ENCODE assay signal across 1 cellular context in the genomic region with DNA sequence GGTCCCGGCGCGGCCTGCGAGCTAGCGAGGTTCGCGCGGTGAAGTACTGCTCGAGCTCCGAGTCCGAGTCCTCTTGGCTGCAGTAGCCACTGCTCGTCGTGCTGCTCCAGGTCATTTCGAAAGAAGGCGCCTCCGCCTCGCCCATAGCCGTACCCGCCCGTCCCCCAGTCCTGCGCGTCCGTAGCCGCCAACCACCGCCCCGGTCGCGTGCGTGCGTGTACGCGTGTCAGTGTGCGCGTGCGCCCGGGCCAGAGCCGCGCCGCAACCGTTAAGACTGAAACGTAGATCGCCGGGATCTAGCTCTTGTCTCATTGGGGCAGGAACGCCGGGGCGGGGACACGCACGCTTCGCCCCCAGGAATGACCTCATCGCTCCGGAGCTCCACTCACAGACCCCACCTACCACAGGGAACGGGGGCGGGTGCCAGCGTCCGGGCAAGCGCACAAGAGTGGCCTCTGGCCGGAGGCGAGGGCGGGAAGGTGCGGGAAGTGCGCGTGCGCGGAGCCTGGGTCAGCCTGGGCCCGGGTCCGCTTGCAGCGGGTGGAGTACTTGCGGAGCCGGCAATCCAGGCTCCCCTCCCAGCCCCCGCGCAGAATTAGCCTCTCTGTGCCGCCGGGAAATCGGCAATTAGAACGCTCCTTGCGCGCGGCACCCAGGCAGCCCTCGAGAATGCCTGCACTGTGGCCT.
TF ChIP-seq lines count a peak whose summit lies in the region.

No MANE protein-coding gene starts in this region.

TF ChIP-seq in HepG2, 621 proteins besides CTCF, POLR2A, EP300 and RAD21 (continued from another document and continues in another):
- TF ChIP-seq, protein P1, sequence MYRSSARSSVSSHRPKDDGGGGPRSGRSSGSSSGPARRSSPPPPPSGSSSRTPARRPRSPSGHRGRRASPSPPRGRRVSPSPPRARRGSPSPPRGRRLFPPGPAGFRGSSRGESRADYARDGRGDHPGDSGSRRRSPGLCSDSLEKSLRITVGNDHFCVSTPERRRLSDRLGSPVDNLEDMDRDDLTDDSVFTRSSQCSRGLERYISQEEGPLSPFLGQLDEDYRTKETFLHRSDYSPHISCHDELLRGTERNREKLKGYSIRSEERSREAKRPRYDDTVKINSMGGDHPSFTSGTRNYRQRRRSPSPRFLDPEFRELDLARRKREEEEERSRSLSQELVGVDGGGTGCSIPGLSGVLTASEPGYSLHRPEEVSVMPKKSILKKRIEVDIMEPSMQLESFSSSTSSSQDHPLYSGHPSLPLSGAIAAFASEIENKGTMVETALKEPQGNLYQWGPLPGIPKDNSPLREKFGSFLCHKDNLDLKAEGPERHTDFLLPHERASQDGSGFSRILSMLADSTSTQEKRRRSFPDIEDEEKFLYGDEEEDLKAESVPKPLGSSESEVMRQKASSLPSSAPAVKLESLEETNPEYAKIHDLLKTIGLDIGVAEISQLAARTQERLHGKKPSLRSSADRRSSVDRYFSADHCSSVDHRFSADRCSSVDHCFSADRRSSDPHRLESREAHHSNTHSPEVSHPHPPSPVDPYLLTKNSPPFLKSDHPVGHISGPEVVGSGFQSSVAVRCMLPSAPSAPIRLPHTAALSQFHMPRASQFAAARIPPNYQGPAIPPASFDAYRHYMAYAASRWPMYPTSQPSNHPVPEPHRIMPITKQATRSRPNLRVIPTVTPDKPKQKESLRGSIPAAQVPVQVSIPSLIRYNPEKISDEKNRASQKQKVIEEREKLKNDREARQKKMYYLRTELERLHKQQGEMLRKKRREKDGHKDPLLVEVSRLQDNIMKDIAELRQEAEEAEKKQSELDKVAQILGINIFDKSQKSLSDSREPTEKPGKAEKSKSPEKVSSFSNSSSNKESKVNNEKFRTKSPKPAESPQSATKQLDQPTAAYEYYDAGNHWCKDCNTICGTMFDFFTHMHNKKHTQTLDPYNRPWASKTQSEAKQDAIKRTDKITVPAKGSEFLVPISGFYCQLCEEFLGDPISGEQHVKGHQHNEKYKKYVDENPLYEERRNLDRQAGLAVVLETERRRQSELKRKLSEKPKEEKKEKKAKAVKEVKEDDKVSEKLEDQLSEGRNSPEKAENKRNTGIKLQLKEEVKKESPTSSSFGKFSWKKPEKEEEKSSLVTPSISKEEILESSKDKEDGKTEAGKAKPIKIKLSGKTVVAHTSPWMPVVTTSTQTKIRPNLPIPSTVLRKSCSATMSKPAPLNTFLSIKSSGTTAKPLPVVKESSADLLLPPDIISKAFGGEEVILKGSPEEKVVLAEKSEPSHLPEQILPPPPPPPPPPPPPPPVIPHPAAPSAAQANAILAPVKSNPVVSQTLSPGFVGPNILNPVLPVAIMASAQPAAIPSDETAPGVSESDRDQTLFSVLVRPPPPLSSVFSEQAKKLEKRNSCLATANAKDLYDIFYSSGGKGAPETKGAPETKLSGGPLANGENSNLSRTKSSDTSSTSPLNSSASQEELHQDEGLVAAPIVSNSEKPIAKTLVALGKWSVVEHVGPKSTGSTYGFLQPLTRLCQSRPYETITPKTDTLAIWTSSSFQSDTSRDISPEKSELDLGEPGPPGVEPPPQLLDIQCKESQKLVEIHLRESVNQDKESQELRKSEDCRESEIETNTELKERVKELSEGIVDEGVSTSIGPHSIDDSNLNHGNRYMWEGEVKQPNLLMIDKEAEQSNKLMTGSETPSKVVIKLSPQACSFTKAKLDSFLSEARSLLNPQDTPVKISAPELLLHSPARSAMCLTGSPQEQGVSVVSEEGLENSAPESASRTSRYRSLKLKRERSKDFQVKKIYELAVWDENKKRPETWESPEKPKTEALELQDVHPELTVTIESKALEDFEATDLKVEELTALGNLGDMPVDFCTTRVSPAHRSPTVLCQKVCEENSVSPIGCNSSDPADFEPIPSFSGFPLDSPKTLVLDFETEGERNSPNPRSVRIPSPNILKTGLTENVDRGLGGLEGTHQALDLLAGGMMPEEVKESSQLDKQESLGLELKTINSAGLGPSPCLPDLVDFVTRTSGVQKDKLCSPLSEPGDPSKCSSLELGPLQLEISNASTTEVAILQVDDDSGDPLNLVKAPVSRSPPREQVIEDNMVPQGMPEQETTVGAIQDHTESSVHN (CRISPR knock-in tag; IDR thresholded peaks at IDR 0.05) = no peak
- TF ChIP-seq, protein P2, sequence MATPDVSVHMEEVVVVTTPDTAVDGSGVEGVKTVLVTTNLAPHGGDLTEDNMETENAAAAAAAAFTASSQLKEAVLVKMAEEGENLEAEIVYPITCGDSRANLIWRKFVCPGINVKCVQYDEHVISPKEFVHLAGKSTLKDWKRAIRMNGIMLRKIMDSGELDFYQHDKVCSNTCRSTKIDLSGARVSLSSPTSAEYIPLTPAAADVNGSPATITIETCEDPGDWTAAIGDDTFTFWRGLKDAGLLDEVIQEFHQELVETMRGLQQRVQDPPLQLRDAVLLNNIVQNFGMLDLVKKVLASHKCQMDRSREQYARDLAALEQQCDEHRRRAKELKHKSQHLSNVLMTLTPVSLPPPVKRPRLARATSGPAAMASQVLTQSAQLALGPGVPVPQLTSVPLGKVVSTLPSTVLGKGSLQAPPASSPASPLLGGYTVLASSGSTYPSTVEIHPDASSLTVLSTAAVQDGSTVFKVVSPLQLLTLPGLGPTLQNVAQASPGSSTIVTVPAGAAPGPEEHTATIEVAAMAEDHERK (CRISPR knock-in tag; IDR thresholded peaks at IDR 0.05; ENCODE audit: low read depth) = peak; percentile 86
- TF ChIP-seq SRY (CRISPR knock-in tag; IDR thresholded peaks at IDR 0.05) (peak; percentile 91; the same call in 1 of the 2 replicates), ZNF235 (CRISPR knock-in tag; IDR thresholded peaks at IDR 0.05; ENCODE audit: borderline replicate concordance) (peak; percentile 94; the same call in 1 of the 2 replicates), ZNF569 (CRISPR knock-in tag; IDR thresholded peaks at IDR 0.05; ENCODE audit: borderline replicate concordance) (peak; percentile 81; the same call in 1 of the 2 replicates), SAP130 (CRISPR knock-in tag; IDR thresholded peaks at IDR 0.05; ENCODE audit: low read depth) (peak; percentile 97), MEIS1 (CRISPR knock-in tag; IDR thresholded peaks at IDR 0.05; ENCODE audit: borderline replicate concordance) (peak; percentile 88; the same call in 1 of the 2 replicates), GATAD1 (CRISPR knock-in tag; IDR thresholded peaks at IDR 0.05) (peak; percentile 86), ZNF251 (CRISPR knock-in tag; IDR thresholded peaks at IDR 0.05) (no peak), MTF2 (CRISPR knock-in tag; IDR thresholded peaks at IDR 0.05; ENCODE audit: borderline replicate concordance) (0 out of 2 replicates have a peak, but pooled peaks have one; percentile 62), ESRRA (CRISPR knock-in tag; IDR thresholded peaks at IDR 0.05; ENCODE audit: low read depth) (peak; percentile 21; the same call in 1 of the 2 replicates), ZSCAN20 (CRISPR knock-in tag; IDR thresholded peaks at IDR 0.05; ENCODE audit: borderline replicate concordance) (0 out of 2 replicates have a peak, but pooled peaks have one; percentile 33), KDM6A (CRISPR knock-in tag; IDR thresholded peaks at IDR 0.05; ENCODE audit: low read depth) (no peak), IKZF4 (CRISPR knock-in tag; IDR thresholded peaks at IDR 0.05; ENCODE audit: borderline replicate concordance, low read depth, not compliant biosample characterization) (no peak), ERF (CRISPR knock-in tag; IDR thresholded peaks at IDR 0.05) (peak; percentile 65; the same call in 1 of the 2 replicates), ZNF790 (CRISPR knock-in tag; IDR thresholded peaks at IDR 0.05; ENCODE audit: borderline replicate concordance) (peak; percentile 39; the same call in 1 of the 2 replicates), ZBTB20 (CRISPR knock-in tag; IDR thresholded peaks at IDR 0.05; ENCODE audit: borderline replicate concordance, low read depth) (peak; percentile 20; the same call in 1 of the 2 replicates), ZZZ3 (CRISPR knock-in tag; IDR thresholded peaks at IDR 0.05; ENCODE audit: borderline replicate concordance) (no peak), MED1 (CRISPR knock-in tag; IDR thresholded peaks at IDR 0.05) (peak; percentile 81), SPEN (CRISPR knock-in tag; IDR thresholded peaks at IDR 0.05; ENCODE audit: low read depth) (peak; percentile 89), KDM2A (CRISPR knock-in tag; IDR thresholded peaks at IDR 0.05; ENCODE audit: borderline replicate concordance, low read depth) (peak; percentile 49; the same call in 1 of the 2 replicates), ARNT2 (CRISPR knock-in tag; IDR thresholded peaks at IDR 0.05; ENCODE audit: low read depth) (peak; percentile 91), KDM5B (CRISPR knock-in tag; IDR thresholded peaks at IDR 0.05; ENCODE audit: borderline replicate concordance) (peak; percentile 85), SIX4 (CRISPR knock-in tag; IDR thresholded peaks at IDR 0.05) (no peak; the same call in 1 of the 2 replicates), ZNF263 (CRISPR knock-in tag; IDR thresholded peaks at IDR 0.05) (peak; percentile 9), SATB2 (CRISPR knock-in tag; IDR thresholded peaks at IDR 0.05) (0 out of 2 replicates have a peak, but pooled peaks have one; percentile 24), HOXA9 (CRISPR knock-in tag; IDR thresholded peaks at IDR 0.05; ENCODE audit: borderline replicate concordance) (peak; percentile 95), ZNF614 (CRISPR knock-in tag; IDR thresholded peaks at IDR 0.05; ENCODE audit: borderline replicate concordance) (no peak), ZNF674 (CRISPR knock-in tag; IDR thresholded peaks at IDR 0.05; ENCODE audit: low read depth) (peak; percentile 77; the same call in 1 of the 2 replicates), SALL1 (CRISPR knock-in tag; IDR thresholded peaks at IDR 0.05) (peak; percentile 74), BORCS8-MEF2B (CRISPR knock-in tag; IDR thresholded peaks at IDR 0.05) (peak; percentile 63; the same call in 1 of the 2 replicates), ZSCAN29 (CRISPR knock-in tag; conservative IDR thresholded peaks at IDR 0.05) (peak; percentile 60), NKX3-1 (CRISPR knock-in tag; IDR thresholded peaks at IDR 0.05) (0 out of 2 replicates have a peak, but pooled peaks have one; percentile 37), CC2D1A (CRISPR knock-in tag; IDR thresholded peaks at IDR 0.05) (no peak), ASH2L (IDR thresholded peaks at IDR 0.05; ENCODE audit: insufficient read length, low read depth, low read length) (peak; percentile 36), BRCA1 (CRISPR knock-in tag; IDR thresholded peaks at IDR 0.05) (no peak; the same call in 1 of the 2 replicates), FOXO1 (CRISPR knock-in tag; IDR thresholded peaks at IDR 0.05) (peak; percentile 20; the same call in 1 of the 2 replicates), TBL1XR1 (IDR thresholded peaks at IDR 0.05; ENCODE audit: borderline replicate concordance, low read length, partially characterized antibody) (peak; percentile 36)
- TF ChIP-seq, protein P3, sequence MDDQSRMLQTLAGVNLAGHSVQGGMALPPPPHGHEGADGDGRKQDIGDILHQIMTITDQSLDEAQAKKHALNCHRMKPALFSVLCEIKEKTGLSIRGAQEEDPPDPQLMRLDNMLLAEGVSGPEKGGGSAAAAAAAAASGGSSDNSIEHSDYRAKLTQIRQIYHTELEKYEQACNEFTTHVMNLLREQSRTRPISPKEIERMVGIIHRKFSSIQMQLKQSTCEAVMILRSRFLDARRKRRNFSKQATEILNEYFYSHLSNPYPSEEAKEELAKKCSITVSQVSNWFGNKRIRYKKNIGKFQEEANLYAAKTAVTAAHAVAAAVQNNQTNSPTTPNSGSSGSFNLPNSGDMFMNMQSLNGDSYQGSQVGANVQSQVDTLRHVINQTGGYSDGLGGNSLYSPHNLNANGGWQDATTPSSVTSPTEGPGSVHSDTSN (CRISPR knock-in tag; IDR thresholded peaks at IDR 0.05; ENCODE audit: borderline replicate concordance) = no peak
- TF ChIP-seq, protein P4, sequence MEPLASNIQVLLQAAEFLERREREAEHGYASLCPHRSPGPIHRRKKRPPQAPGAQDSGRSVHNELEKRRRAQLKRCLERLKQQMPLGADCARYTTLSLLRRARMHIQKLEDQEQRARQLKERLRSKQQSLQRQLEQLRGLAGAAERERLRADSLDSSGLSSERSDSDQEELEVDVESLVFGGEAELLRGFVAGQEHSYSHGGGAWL (CRISPR knock-in tag; IDR thresholded peaks at IDR 0.05) = peak; percentile 81; the same call in 1 of the 2 replicates
- TF ChIP-seq, protein P5, sequence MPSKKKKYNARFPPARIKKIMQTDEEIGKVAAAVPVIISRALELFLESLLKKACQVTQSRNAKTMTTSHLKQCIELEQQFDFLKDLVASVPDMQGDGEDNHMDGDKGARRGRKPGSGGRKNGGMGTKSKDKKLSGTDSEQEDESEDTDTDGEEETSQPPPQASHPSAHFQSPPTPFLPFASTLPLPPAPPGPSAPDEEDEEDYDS (CRISPR knock-in tag; IDR thresholded peaks at IDR 0.05) = peak; percentile 84
- TF ChIP-seq, protein P6, sequence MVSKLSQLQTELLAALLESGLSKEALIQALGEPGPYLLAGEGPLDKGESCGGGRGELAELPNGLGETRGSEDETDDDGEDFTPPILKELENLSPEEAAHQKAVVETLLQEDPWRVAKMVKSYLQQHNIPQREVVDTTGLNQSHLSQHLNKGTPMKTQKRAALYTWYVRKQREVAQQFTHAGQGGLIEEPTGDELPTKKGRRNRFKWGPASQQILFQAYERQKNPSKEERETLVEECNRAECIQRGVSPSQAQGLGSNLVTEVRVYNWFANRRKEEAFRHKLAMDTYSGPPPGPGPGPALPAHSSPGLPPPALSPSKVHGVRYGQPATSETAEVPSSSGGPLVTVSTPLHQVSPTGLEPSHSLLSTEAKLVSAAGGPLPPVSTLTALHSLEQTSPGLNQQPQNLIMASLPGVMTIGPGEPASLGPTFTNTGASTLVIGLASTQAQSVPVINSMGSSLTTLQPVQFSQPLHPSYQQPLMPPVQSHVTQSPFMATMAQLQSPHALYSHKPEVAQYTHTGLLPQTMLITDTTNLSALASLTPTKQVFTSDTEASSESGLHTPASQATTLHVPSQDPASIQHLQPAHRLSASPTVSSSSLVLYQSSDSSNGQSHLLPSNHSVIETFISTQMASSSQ (IDR thresholded peaks at IDR 0.05; ENCODE audit: low read depth) = no peak
- TF ChIP-seq, protein P6 (CRISPR knock-in tag; IDR thresholded peaks at IDR 0.05; ENCODE audit: borderline replicate concordance) = 0 out of 2 replicates have a peak, but pooled peaks have one; percentile 50
